ENCODE assay signal across 1 cellular context in the genomic region with DNA sequence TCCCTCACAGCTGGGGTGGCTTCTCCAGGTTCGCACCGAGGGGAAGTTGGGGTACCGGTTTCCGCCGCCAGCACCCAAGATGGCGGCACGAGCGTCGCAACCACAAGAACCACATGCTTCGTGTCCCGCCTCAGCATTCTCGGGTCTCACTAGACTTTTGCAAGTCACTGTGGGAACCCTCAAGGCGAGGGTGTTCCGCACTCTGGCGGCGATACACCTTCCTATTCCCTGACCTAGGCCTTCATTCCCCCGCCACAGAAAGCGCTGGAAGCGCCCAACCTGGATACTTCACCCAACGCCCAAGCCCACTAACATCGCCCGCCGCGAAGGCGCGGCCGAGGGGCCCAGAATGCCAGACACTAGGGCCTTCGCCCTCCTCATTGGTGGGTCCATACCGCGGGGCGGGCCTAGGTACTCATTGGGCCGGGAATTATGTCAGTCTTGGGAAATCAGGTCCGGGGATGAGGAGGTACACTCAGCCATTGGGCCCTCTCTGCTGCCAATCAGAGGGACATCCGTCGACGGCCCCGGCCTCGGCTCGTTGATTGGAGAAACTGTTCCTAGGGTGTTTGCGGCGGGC.
TF ChIP-seq lines count a peak whose summit lies in the region.

No MANE protein-coding gene starts in this region.

TF ChIP-seq in HepG2, 621 proteins besides CTCF, POLR2A, EP300 and RAD21 (continued from another document and continues in another):
- TF ChIP-seq, protein P1, sequence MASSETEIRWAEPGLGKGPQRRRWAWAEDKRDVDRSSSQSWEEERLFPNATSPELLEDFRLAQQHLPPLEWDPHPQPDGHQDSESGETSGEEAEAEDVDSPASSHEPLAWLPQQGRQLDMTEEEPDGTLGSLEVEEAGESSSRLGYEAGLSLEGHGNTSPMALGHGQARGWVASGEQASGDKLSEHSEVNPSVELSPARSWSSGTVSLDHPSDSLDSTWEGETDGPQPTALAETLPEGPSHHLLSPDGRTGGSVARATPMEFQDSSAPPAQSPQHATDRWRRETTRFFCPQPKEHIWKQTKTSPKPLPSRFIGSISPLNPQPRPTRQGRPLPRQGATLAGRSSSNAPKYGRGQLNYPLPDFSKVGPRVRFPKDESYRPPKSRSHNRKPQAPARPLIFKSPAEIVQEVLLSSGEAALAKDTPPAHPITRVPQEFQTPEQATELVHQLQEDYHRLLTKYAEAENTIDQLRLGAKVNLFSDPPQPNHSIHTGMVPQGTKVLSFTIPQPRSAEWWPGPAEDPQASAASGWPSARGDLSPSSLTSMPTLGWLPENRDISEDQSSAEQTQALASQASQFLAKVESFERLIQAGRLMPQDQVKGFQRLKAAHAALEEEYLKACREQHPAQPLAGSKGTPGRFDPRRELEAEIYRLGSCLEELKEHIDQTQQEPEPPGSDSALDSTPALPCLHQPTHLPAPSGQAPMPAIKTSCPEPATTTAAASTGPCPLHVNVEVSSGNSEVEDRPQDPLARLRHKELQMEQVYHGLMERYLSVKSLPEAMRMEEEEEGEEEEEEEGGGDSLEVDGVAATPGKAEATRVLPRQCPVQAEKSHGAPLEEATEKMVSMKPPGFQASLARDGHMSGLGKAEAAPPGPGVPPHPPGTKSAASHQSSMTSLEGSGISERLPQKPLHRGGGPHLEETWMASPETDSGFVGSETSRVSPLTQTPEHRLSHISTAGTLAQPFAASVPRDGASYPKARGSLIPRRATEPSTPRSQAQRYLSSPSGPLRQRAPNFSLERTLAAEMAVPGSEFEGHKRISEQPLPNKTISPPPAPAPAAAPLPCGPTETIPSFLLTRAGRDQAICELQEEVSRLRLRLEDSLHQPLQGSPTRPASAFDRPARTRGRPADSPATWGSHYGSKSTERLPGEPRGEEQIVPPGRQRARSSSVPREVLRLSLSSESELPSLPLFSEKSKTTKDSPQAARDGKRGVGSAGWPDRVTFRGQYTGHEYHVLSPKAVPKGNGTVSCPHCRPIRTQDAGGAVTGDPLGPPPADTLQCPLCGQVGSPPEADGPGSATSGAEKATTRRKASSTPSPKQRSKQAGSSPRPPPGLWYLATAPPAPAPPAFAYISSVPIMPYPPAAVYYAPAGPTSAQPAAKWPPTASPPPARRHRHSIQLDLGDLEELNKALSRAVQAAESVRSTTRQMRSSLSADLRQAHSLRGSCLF (CRISPR knock-in tag; IDR thresholded peaks at IDR 0.05; ENCODE audit: borderline replicate concordance), result peak; percentile 73; the same call in 1 of the 2 replicates
- TF ChIP-seq ZNF12 (CRISPR knock-in tag; IDR thresholded peaks at IDR 0.05) (peak; percentile 64), HIVEP1 (CRISPR knock-in tag; IDR thresholded peaks at IDR 0.05) (0 out of 2 replicates have a peak, but pooled peaks have one; percentile 28), SALL2 (CRISPR knock-in tag; IDR thresholded peaks at IDR 0.05) (no peak; the same call in 1 of the 2 replicates), ZNF646 (CRISPR knock-in tag; IDR thresholded peaks at IDR 0.05) (no peak), ZNF589 (CRISPR knock-in tag; conservative IDR thresholded peaks at IDR 0.05) (peak; percentile 79; the same call in 1 of the 2 replicates), KDM3A (CRISPR knock-in tag; IDR thresholded peaks at IDR 0.05; ENCODE audit: low read depth) (0 out of 2 replicates have a peak, but pooled peaks have one; percentile 2), ZFP36L1 (CRISPR knock-in tag; IDR thresholded peaks at IDR 0.05) (peak; percentile 53; the same call in 1 of the 2 replicates), ZNF333 (CRISPR knock-in tag; IDR thresholded peaks at IDR 0.05; ENCODE audit: borderline replicate concordance) (peak; percentile 78), IKZF1 (IDR thresholded peaks at IDR 0.05) (no peak), YEATS4 (CRISPR knock-in tag; IDR thresholded peaks at IDR 0.05; ENCODE audit: borderline replicate concordance) (peak; percentile 23; the same call in 1 of the 2 replicates), ZNF709 (CRISPR knock-in tag; IDR thresholded peaks at IDR 0.05) (peak; percentile 73; the same call in 1 of the 2 replicates), BRCA1 (CRISPR knock-in tag; IDR thresholded peaks at IDR 0.05) (no peak), HOXA9 (CRISPR knock-in tag; IDR thresholded peaks at IDR 0.05; ENCODE audit: borderline replicate concordance) (no peak), SAP130 (CRISPR knock-in tag; IDR thresholded peaks at IDR 0.05; ENCODE audit: low read depth) (peak; percentile 11; the same call in 1 of the 2 replicates), CHCHD3 (CRISPR knock-in tag; IDR thresholded peaks at IDR 0.05) (no peak), ZHX1 (CRISPR knock-in tag; IDR thresholded peaks at IDR 0.05; ENCODE audit: low read depth) (peak; percentile 92), ZNF577 (CRISPR knock-in tag; IDR thresholded peaks at IDR 0.05; ENCODE audit: borderline replicate concordance, low read depth) (0 out of 2 replicates have a peak, but pooled peaks have one; percentile 77), SP5 (CRISPR knock-in tag; IDR thresholded peaks at IDR 0.05; ENCODE audit: borderline replicate concordance, low read depth) (no peak), BHLHE40 (IDR thresholded peaks at IDR 0.05; ENCODE audit: low read length) (no peak), ZNF34 (CRISPR knock-in tag; IDR thresholded peaks at IDR 0.05; ENCODE audit: borderline replicate concordance) (no peak), ZFAT (CRISPR knock-in tag; conservative IDR thresholded peaks at IDR 0.05) (no peak; the same call in 1 of the 2 replicates), MAFF (IDR thresholded peaks at IDR 0.05; ENCODE audit: low read depth, low read length) (no peak)
- TF ChIP-seq, protein P2, sequence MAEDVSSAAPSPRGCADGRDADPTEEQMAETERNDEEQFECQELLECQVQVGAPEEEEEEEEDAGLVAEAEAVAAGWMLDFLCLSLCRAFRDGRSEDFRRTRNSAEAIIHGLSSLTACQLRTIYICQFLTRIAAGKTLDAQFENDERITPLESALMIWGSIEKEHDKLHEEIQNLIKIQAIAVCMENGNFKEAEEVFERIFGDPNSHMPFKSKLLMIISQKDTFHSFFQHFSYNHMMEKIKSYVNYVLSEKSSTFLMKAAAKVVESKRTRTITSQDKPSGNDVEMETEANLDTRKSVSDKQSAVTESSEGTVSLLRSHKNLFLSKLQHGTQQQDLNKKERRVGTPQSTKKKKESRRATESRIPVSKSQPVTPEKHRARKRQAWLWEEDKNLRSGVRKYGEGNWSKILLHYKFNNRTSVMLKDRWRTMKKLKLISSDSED (CRISPR knock-in tag; IDR thresholded peaks at IDR 0.05), result 0 out of 2 replicates have a peak, but pooled peaks have one; percentile 73
- TF ChIP-seq, protein P3, sequence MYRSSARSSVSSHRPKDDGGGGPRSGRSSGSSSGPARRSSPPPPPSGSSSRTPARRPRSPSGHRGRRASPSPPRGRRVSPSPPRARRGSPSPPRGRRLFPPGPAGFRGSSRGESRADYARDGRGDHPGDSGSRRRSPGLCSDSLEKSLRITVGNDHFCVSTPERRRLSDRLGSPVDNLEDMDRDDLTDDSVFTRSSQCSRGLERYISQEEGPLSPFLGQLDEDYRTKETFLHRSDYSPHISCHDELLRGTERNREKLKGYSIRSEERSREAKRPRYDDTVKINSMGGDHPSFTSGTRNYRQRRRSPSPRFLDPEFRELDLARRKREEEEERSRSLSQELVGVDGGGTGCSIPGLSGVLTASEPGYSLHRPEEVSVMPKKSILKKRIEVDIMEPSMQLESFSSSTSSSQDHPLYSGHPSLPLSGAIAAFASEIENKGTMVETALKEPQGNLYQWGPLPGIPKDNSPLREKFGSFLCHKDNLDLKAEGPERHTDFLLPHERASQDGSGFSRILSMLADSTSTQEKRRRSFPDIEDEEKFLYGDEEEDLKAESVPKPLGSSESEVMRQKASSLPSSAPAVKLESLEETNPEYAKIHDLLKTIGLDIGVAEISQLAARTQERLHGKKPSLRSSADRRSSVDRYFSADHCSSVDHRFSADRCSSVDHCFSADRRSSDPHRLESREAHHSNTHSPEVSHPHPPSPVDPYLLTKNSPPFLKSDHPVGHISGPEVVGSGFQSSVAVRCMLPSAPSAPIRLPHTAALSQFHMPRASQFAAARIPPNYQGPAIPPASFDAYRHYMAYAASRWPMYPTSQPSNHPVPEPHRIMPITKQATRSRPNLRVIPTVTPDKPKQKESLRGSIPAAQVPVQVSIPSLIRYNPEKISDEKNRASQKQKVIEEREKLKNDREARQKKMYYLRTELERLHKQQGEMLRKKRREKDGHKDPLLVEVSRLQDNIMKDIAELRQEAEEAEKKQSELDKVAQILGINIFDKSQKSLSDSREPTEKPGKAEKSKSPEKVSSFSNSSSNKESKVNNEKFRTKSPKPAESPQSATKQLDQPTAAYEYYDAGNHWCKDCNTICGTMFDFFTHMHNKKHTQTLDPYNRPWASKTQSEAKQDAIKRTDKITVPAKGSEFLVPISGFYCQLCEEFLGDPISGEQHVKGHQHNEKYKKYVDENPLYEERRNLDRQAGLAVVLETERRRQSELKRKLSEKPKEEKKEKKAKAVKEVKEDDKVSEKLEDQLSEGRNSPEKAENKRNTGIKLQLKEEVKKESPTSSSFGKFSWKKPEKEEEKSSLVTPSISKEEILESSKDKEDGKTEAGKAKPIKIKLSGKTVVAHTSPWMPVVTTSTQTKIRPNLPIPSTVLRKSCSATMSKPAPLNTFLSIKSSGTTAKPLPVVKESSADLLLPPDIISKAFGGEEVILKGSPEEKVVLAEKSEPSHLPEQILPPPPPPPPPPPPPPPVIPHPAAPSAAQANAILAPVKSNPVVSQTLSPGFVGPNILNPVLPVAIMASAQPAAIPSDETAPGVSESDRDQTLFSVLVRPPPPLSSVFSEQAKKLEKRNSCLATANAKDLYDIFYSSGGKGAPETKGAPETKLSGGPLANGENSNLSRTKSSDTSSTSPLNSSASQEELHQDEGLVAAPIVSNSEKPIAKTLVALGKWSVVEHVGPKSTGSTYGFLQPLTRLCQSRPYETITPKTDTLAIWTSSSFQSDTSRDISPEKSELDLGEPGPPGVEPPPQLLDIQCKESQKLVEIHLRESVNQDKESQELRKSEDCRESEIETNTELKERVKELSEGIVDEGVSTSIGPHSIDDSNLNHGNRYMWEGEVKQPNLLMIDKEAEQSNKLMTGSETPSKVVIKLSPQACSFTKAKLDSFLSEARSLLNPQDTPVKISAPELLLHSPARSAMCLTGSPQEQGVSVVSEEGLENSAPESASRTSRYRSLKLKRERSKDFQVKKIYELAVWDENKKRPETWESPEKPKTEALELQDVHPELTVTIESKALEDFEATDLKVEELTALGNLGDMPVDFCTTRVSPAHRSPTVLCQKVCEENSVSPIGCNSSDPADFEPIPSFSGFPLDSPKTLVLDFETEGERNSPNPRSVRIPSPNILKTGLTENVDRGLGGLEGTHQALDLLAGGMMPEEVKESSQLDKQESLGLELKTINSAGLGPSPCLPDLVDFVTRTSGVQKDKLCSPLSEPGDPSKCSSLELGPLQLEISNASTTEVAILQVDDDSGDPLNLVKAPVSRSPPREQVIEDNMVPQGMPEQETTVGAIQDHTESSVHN (CRISPR knock-in tag; IDR thresholded peaks at IDR 0.05), result peak; percentile 93
